Comparison of ENCODE assay signal across 13 cellular contexts in genomic region chr20:63150391-63150898, GRCh38.
DNase-seq lines count a peak whose midpoint lies in the region; ATAC-seq, FAIRE-seq and TF ChIP-seq lines count a peak whose summit lies in the region.
"Had no signal": no experiment of that assay in that cellular context is flagged by ENCODE, and none has a peak within 500 bp of the region (broad histone marks: within the 10 kb centered on the region; RNA-seq: fewer than 3 reads in every experiment).

No MANE protein-coding gene starts in this region.

- H3K27ac ChIP-seq in BLaER1, result peak overlapping the region; percentile 100
- peak overlapping the region; percentile 16 for H3K27ac ChIP-seq in angular gyrus (ENCODE audit: low read depth, low read length)
- no peak overlapping the region for H3K27ac ChIP-seq in HepG2 (ENCODE audit: extremely low read length, insufficient read depth, low read length)
- no peak overlapping the region for H3K27ac ChIP-seq in effector memory CD4-positive, alpha-beta T cell (ENCODE audit: insufficient read depth, low read length, poor library complexity, severe bottlenecking)
- no peak overlapping the region for H3K27ac ChIP-seq in tibial artery

- no peaks in the 10 kb centered on the region for H3K79me2 ChIP-seq in HepG2 (ENCODE audit: insufficient read depth, low read length)

- H3K4me1 ChIP-seq in BLaER1 (peaks cover 61% of the 10 kb centered on the region), HepG2 (ENCODE audit: insufficient read depth, low read length) (no peaks in the 10 kb centered on the region), tibial artery (peaks cover 0 to 27% (median 10%) of the 10 kb centered on the region in 4 donors)
- no peaks in the 10 kb centered on the region for H3K4me1 ChIP-seq in effector memory CD4-positive, alpha-beta T cell (ENCODE audit: control insufficient read depth, insufficient read depth, low read length, poor library complexity, severe bottlenecking)

- H3K9me3 ChIP-seq in BLaER1 (peaks cover 21% of the 10 kb centered on the region), HepG2 (ENCODE audit: low read length) (peaks cover 20% of the 10 kb centered on the region), tibial artery (peaks cover 0 to 18% (median 0%) of the 10 kb centered on the region in 3 donors)
- no peaks in the 10 kb centered on the region for H3K9me3 ChIP-seq in effector memory CD4-positive, alpha-beta T cell (ENCODE audit: control insufficient read depth, low read length)

- H3K4me3 ChIP-seq in BLaER1 (peak overlapping the region; percentile 68), HepG2 (replicated peaks in 1 of 3; ENCODE audit: insufficient read depth in 1 of 3, low read depth in 2 of 3, low read length in 3 of 3) (no peak overlapping the region), tibial artery (no peak overlapping the region)
- no peak overlapping the region for H3K4me3 ChIP-seq in effector memory CD4-positive, alpha-beta T cell (ENCODE audit: insufficient read depth, low read depth, low read length, poor library complexity, severe bottlenecking)
- H3K4me3 ChIP-seq: GM23338 had no signal

- 25% methylated on average over 12 of the region's 19 CpGs for WGBS in HepG2 (ENCODE audit: low lambda C conversion rate)

- no peak for TF ChIP-seq POLR2A in HepG2 (IDR thresholded peaks at IDR 0.05; ENCODE audit: insufficient read depth in 1 of 2, low read depth in 2 of 2, low read length in 2 of 2)

- H4K20me1 ChIP-seq in BLaER1 (no peaks in the 10 kb centered on the region), HepG2 (ENCODE audit: insufficient read depth, low read length) (peaks cover 2% of the 10 kb centered on the region; the same call in 1 of the 2 replicates)

- in situ Hi-C loops in HepG2 (cut with HindIII; ENCODE audit: extremely low pct_ligation_motif_present, low pct_unique_long_range_greater_than_20kb), result no loop called here

- DNase-seq in HepG2 (ENCODE audit: low spot score) (no peak), posterior vena cava (ENCODE audit: low spot score) (peak; percentile 68), tibial artery (no peak)
- DNase-seq in effector memory CD4-positive, alpha-beta T cell, result no peak
- DNase-seq: DMS53, GF-D8, H7 had no signal

- TF ChIP-seq EP300 in HepG2 (IDR thresholded peaks at IDR 0.05; ENCODE audit: low read depth in 2 of 2, low read length in 2 of 2) (no peak), HepG2 (CRISPR knock-in tag; IDR thresholded peaks at IDR 0.05; ENCODE audit: borderline replicate concordance) (no peak)

- H3K4me2 ChIP-seq in BLaER1 (peak overlapping the region; percentile 99), HepG2 (ENCODE audit: low read depth, low read length) (no peak overlapping the region)
- H3K4me2 ChIP-seq: GM23338 had no signal

- CTCF ChIA-PET in HepG2 (lab: Yijun Ruan, JAX; ENCODE audit: low intra/inter-chr PET ratio, low total read pairs), result no interaction called here

- no peak for ATAC-seq in HepG2
- ATAC-seq in HG02870 (IDR thresholded peaks at IDR 0.05; ENCODE audit: unreplicated experiment), result no peak
- ATAC-seq in HG03196 (IDR thresholded peaks at IDR 0.05; ENCODE audit: unreplicated experiment), result no peak
- ATAC-seq: GM23338 had no signal

- H3K9ac ChIP-seq in BLaER1, result peak overlapping the region; percentile 95
- H3K9ac ChIP-seq in HepG2 (ENCODE audit: insufficient read depth, low read depth, low read length), result no peak overlapping the region

- no peak overlapping the region for H2AFZ ChIP-seq in HepG2 (ENCODE audit: low read length)

- H3K27me3 ChIP-seq in BLaER1 (no peaks in the 10 kb centered on the region), HepG2 (ENCODE audit: control insufficient read depth in 1 of 2, insufficient read depth in 2 of 2, low read length in 2 of 2) (peaks cover 21 to 75% of the 10 kb centered on the region in 2 experiments), tibial artery (peaks cover 0 to 82% of the 10 kb centered on the region in 2 donors)
- peaks cover 3% of the 10 kb centered on the region for H3K27me3 ChIP-seq in effector memory CD4-positive, alpha-beta T cell (replicated peaks; ENCODE audit: control insufficient read depth, insufficient read depth, low read length, poor library complexity, severe bottlenecking)

- H3K36me3 ChIP-seq in BLaER1 (no peaks in the 10 kb centered on the region), HepG2 (replicated peaks in 1 of 2; ENCODE audit: control insufficient read depth in 1 of 2, insufficient read depth in 2 of 2, low read length in 2 of 2) (no peaks in the 10 kb centered on the region), tibial artery (no peaks in the 10 kb centered on the region)
- H3K36me3 ChIP-seq in effector memory CD4-positive, alpha-beta T cell (ENCODE audit: control insufficient read depth, insufficient read depth, low read length), result no peaks in the 10 kb centered on the region

- BruUV-seq in HepG2 (replicated peaks; lab: Mats Ljungman, UMichigan), result no TSS peak

- POLR2A ChIA-PET in HepG2 (lab: Yijun Ruan, JAX), result no interaction called here

- intact Hi-C loops in HepG2 (cut with micrococcal nuclease; ENCODE audit: unreplicated experiment), result no loop called here
- intact Hi-C loops in posterior vena cava (cut with DNase I), result no loop called here
- intact Hi-C loops in tibial artery (cut with DNase I; ENCODE audit: low total_unique reads), result no loop called here

- TF ChIP-seq CTCF in HepG2 (CRISPR knock-in tag; IDR thresholded peaks at IDR 0.05) (no peak), tibial artery (IDR thresholded peaks at IDR 0.05) (no peak)

- FAIRE-seq in HepG2 (lab: Jason Lieb, UNC), result no peak
- FAIRE-seq: A204.1 had no signal

- no peak for TF ChIP-seq RAD21 in HepG2 (CRISPR knock-in tag; IDR thresholded peaks at IDR 0.05)

TF ChIP-seq in HepG2, 621 proteins besides CTCF, POLR2A, EP300 and RAD21:
- TF ChIP-seq FOXK1 (CRISPR knock-in tag; IDR thresholded peaks at IDR 0.05; ENCODE audit: borderline replicate concordance, low read depth) (no peak), PCBP1 (IDR thresholded peaks at IDR 0.05; ENCODE audit: borderline replicate concordance, low read depth, low read length) (peak; percentile 61; the same call in 1 of the 2 replicates)

Comparison
In these comparisons a context has a peak if more than half of its experiments do, and no peak if none do; other contexts are left out.
1. H3K27ac ChIP-seq: peak in BLaER1 (single experiment) and angular gyrus (single experiment); none in HepG2 (single experiment), effector memory CD4-positive, alpha-beta T cell (single experiment) and tibial artery (0 of 2).